11 cellular contexts compared by ENCODE assay signal in the genomic region with DNA sequence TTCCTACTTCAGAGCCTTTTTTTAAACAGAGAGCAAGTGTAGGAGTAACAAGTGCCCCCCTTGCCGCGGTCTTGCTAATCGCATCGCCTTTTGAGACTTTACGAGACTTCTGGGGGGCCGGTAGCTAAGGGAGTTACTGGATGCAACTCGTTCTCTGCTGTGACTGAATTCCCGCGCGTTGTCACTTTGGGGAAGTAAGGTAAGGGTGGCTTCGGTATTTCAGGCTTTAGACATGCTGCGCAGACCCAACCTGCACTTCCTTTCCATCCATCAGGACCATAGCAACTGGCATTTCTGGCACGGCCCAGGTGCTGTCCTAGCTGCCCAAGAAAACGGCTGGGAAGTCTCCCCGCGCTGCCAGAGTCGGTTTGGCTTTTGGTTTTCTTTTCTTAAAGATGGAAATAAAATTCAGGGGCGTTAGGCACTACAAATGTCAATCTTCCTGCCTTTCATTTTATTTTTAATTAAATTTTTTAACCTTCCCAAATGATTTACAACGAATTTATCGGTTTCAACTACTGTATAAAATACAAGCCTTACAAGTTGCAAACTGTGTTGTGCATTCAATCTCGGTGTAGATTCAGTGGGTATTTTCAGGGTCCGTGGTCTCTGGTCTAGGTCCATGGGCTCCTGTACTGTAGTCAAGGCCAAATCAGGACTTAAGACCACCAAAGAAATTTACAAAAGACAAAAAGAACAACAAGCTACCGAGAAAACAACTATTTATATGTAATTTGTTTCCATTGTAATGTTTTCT. TPM values are rescaled to one million over a fixed set of nuclear protein-coding genes. Genes with fewer than 3 reads are reported as not detected.
DNase-seq lines count a peak whose midpoint lies in the region; ATAC-seq and TF ChIP-seq lines count a peak whose summit lies in the region.
"Had no signal": no experiment of that assay in that cellular context is flagged by ENCODE, and none has a peak within 500 bp of the region (broad histone marks: within the 10 kb centered on the region; RNA-seq: fewer than 3 reads in every experiment).

No MANE protein-coding gene starts in this region.

- H3K4me3 Mint-ChIP-seq in H9: peak overlapping the region; percentile 2 to 90

- no peak overlapping the region for H2AFZ ChIP-seq in H9 (ENCODE audit: low read length)

- no peak overlapping the region for H3K14ac ChIP-seq in H9 (ENCODE audit: insufficient read depth, low read length)

- H3K36me3 ChIP-seq in iPS-18a (ENCODE audit: control insufficient read depth, low read depth, low read length) (no peaks in the 10 kb centered on the region), gastrocnemius medialis (no peaks in the 10 kb centered on the region), A673 (ENCODE audit: insufficient read depth, low read length, poor library complexity, severe bottlenecking) (no peaks in the 10 kb centered on the region)

- no peak overlapping the region for H3K27ac Mint-ChIP-seq in H9

- intact Hi-C loops in gastrocnemius medialis (cut with DNase I; ENCODE audit: low total_unique reads): loop anchor here (10.0 kb wide), 2 partner anchors 445 to 615 kb away; no protein-coding TSS in a partner anchor
- intact Hi-C loops in A673 (cut with micrococcal nuclease; ENCODE audit: unreplicated experiment): loop anchor here (5.0 to 10.0 kb wide), 2 partner anchors 365 to 523 kb away; no protein-coding TSS in a partner anchor

- no peak overlapping the region for H2BK20ac ChIP-seq in H9 (ENCODE audit: low read depth, low read length, poor library complexity, severe bottlenecking)

- no peak overlapping the region for H3K4ac ChIP-seq in H9 (ENCODE audit: low read depth, low read length)

- no peaks in the 10 kb centered on the region for H3K36me3 Mint-ChIP-seq in H9 (ENCODE audit: insufficient read depth in 1 of 3, low read depth in 3 of 3)
- H3K36me3 Mint-ChIP-seq: IgD-negative memory B cell had no signal

- no peaks in the 10 kb centered on the region for H3K79me1 ChIP-seq in H9 (ENCODE audit: insufficient read depth, low read depth, low read length, poor library complexity, severe bottlenecking)

- ATAC-seq in gastrocnemius medialis: no peak

- H3T11ph ChIP-seq in H9 (ENCODE audit: low read length): no peak overlapping the region

- no peak overlapping the region for H2BK15ac ChIP-seq in H9 (ENCODE audit: low read depth, low read length)

- no peak overlapping the region for H3K56ac ChIP-seq in H9 (ENCODE audit: insufficient read length, low read depth, low read length)

- H2BK12ac ChIP-seq in H9 (ENCODE audit: insufficient read length, low read depth, low read length): no peak overlapping the region

- DNase-seq in H9: peak; percentile 49
- no peak for DNase-seq in astrocyte of the cerebellum (ENCODE audit: low read depth)
- DNase-seq in gastrocnemius medialis: no peak
- DNase-seq in iPS-NIHi11 (ENCODE audit: low spot score): no peak
- no peak for DNase-seq in NCI-H1105 treated with DMSO at 0.1 percent for 48 hours (lab: John Stamatoyannopoulos, UW)
- no peak for DNase-seq in A673 (ENCODE audit: low spot score)
- DNase-seq: NCI-H446 treated with DMSO at 0.1 percent for 48 hours, T-helper 2 cell had no signal

- H2AK5ac ChIP-seq in H9 (ENCODE audit: insufficient read length, low read length): no peak overlapping the region

- WGBS in H9 (ENCODE audit: extremely low coverage, insufficient read length, low lambda C conversion rate): no CpG with 5 or more reads among the region's 23 CpGs

- H3K23ac ChIP-seq in H9 (ENCODE audit: insufficient read length, low read depth, low read length): no peak overlapping the region

- H4K20me1 ChIP-seq in H9 (ENCODE audit: control insufficient read depth, insufficient read depth, insufficient read length): no peaks in the 10 kb centered on the region

- no peak overlapping the region for H2BK5ac ChIP-seq in H9 (ENCODE audit: insufficient read length, low read length)

- H3K9me3 ChIP-seq in H9 (ENCODE audit: control insufficient read depth, low read depth, low read length) (no peaks in the 10 kb centered on the region), iPS-18a (ENCODE audit: control insufficient read depth, low read depth, low read length) (no peaks in the 10 kb centered on the region), gastrocnemius medialis (no peaks in the 10 kb centered on the region), A673 (ENCODE audit: low read depth, low read length, poor library complexity, severe bottlenecking) (no peaks in the 10 kb centered on the region)

- no peaks in the 10 kb centered on the region for H3K79me2 ChIP-seq in H9 (ENCODE audit: insufficient read depth, low read length)

- TF ChIP-seq POLR2A in gastrocnemius medialis (IDR thresholded peaks at IDR 0.05): no peak

- H3K4me1 Mint-ChIP-seq in H9: peaks cover 56 to 58% of the 10 kb centered on the region in 2 experiments

- peak overlapping the region; percentile 76 for H3K4me3 ChIP-seq in astrocyte of the cerebellum (ENCODE audit: low read depth, low read length)
- peak overlapping the region; percentile 78 for H3K4me3 ChIP-seq in iPS-18a (ENCODE audit: low read length)
- peak overlapping the region in 2 of 4 donors; percentile 65 to 68 for H3K4me3 ChIP-seq in gastrocnemius medialis
- H3K4me3 ChIP-seq in A673 (ENCODE audit: low read depth, low read length, poor library complexity, severe bottlenecking): no peak overlapping the region

- H2BK120ac ChIP-seq in H9 (ENCODE audit: low read depth, low read length, poor library complexity, severe bottlenecking): no peak overlapping the region

- H3K9me3 Mint-ChIP-seq in H9: no peaks in the 10 kb centered on the region; a peak in 1 of 5 replicates

- CTCF ChIA-PET in A673 (lab: Charles Lee): interaction anchor here (0.7 kb wide), 1 partner anchor 640 kb away, joined by 6 read pairs; no protein-coding TSS in a partner anchor

- H3K27ac ChIP-seq in H9 (ENCODE audit: insufficient read length, low read depth, low read length): no peak overlapping the region
- no peak overlapping the region for H3K27ac ChIP-seq in iPS-18a (ENCODE audit: low read length)
- H3K27ac ChIP-seq in gastrocnemius medialis: peak overlapping the region; percentile 65 to 74 (median 70)
- H3K27ac ChIP-seq in A673 (ENCODE audit: low read depth, low read length, poor library complexity, severe bottlenecking): no peak overlapping the region
- H3K27ac ChIP-seq: epithelial cell of prostate had no signal

- H4K91ac ChIP-seq in H9 (ENCODE audit: insufficient read length, low read depth, low read length): no peak overlapping the region

- POLR2A ChIA-PET in A673 (lab: Charles Lee; ENCODE audit: low non-redundant PET): no interaction called here

- no peak overlapping the region for H3K18ac ChIP-seq in H9 (ENCODE audit: insufficient read length, low read depth, low read length)

- no TSS peak for BruUV-seq in A673 (replicated peaks; lab: Mats Ljungman, UMichigan)

- TF ChIP-seq CTCF in H9 (conservative IDR thresholded peaks at IDR 0.05) (no peak), astrocyte of the cerebellum (IDR thresholded peaks at IDR 0.05; ENCODE audit: low read depth, low read length, missing control alignments) (no peak), gastrocnemius medialis (IDR thresholded peaks at IDR 0.05 in 4 of 5, conservative IDR thresholded peaks at IDR 0.05 in 1 of 5) (no peak), A673 (conservative IDR thresholded peaks at IDR 0.05; ENCODE audit: low read depth, low read length) (no peak)

- H3K27me3 Mint-ChIP-seq in H9 (ENCODE audit: low read depth): peaks cover 84% of the 10 kb centered on the region

- no peak overlapping the region for H4K8ac ChIP-seq in H9 (replicated peaks; ENCODE audit: insufficient read length, low read depth, low read length)

- H3K4me2 ChIP-seq in H9 (ENCODE audit: insufficient read depth, insufficient read length, low read length): peak overlapping the region; percentile 76

- in situ Hi-C loops in astrocyte of the cerebellum (cut with HindIII; ENCODE audit: low sequenced_read_pairs): loop anchor here (10.0 kb wide), 1 partner anchor 515 kb away; no protein-coding TSS in a partner anchor
- in situ Hi-C loops in gastrocnemius medialis (cut with MboI; ENCODE audit: low sequenced_read_pairs in 4 of 4): loop anchor here (5.0 to 25.0 kb wide), 3 partner anchors 498 to 523 kb away; no protein-coding TSS in a partner anchor

- peaks cover 37% of the 10 kb centered on the region for H3K23me2 ChIP-seq in H9 (ENCODE audit: insufficient read length, low read depth, low read length, poor library complexity, severe bottlenecking)

- H4K5ac ChIP-seq in H9 (ENCODE audit: insufficient read length, low read depth, low read length): no peak overlapping the region

- H3K4me1 ChIP-seq in H9 (ENCODE audit: insufficient read depth, low read length) (peaks cover 7% of the 10 kb centered on the region), iPS-18a (ENCODE audit: control insufficient read depth, low read depth, low read length) (peaks cover 44% of the 10 kb centered on the region), gastrocnemius medialis (peaks cover 8 to 34% of the 10 kb centered on the region in 2 donors), A673 (ENCODE audit: insufficient read depth, low read length, poor library complexity, severe bottlenecking) (peaks cover 8% of the 10 kb centered on the region)

- H3K27me3 ChIP-seq in H9 (ENCODE audit: insufficient read depth, low read length): peaks cover 46% of the 10 kb centered on the region
- H3K27me3 ChIP-seq in iPS-18a (ENCODE audit: control insufficient read depth, insufficient read depth, low read length): peaks cover 78% of the 10 kb centered on the region
- H3K27me3 ChIP-seq in gastrocnemius medialis: peaks cover 69 to 81% (median 79%) of the 10 kb centered on the region in 3 donors
- peaks cover 93% of the 10 kb centered on the region for H3K27me3 ChIP-seq in A673 (replicated peaks; ENCODE audit: insufficient read depth, low read depth, low read length, poor library complexity)

- H3K9ac ChIP-seq in H9 (ENCODE audit: extremely low read depth, insufficient read length, low read length) (no peak overlapping the region), iPS-18a (ENCODE audit: low read length) (no peak overlapping the region)

RNA-seq across cellular contexts. Expression of a gene that starts 3.5 kb away (rescaled TPM):
- 0.15 and 0.35 TPM in 2 replicates for total RNA-seq in H9 (2021)
- total RNA-seq in gastrocnemius medialis: 1 to 10 TPM; 4.4 to 6.7 (median 4.9) TPM
- not detected in 2 replicates for total RNA-seq in A673 (2021)

Comparison
In these comparisons a context has a peak if more than half of its experiments do, and no peak if none do; other contexts are left out.
1. H3K27ac ChIP-seq: peak in gastrocnemius medialis (4 of 4); none in H9 (single experiment), iPS-18a (single experiment) and A673 (single experiment).